Comparison of ENCODE assay signal across 8 cellular contexts in the genomic region with DNA sequence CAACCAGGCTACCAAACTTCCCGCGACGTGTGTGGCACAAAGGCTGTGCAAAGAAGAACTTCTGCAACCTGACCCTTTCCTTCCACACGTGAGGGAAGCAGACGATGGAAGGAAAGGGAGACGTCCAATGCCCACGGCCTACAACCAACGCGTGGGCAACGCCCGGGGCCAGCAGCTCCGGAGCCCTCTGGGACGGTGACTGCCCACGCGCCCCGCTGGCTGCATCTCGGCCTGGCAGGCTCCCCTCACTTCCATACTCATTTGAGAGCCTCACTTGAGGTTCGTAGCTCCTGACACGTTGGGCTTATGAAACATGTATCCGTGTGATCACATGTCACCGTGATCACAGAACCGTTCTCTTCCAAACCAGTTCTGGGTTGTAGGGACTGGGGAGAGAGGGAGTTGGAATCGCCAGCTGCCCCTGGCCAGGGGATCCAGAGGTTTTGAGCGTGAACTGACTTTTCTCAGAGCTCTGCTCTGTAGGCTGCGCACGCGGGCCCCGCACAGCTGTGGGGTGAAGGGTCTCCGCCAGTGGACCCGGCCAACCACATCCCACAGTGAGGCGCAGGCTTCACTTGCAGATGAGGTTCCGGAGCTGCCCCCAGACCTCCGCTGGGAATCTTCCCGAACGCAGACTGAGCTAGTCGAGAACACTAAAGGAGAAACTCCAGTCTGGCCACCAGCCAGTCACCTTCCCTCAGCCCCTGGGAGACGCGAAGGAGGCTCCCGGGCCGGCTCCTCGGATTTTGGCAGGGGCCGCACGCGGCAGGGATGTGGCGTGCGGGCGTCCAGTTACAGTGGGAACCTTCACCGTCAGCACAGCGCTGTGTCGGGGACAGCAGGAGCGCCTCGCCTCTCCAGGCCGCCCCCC. TPM values are rescaled to one million over a fixed set of nuclear protein-coding genes. Genes with fewer than 3 reads are reported as not detected.
DNase-seq lines count a peak whose midpoint lies in the region; ATAC-seq and TF ChIP-seq lines count a peak whose summit lies in the region.

No MANE protein-coding gene starts in this region.

- TF ChIP-seq CTCF in HFFc6 (IDR thresholded peaks at IDR 0.05) (no peak), gastrocnemius medialis (IDR thresholded peaks at IDR 0.05 in 4 of 5, conservative IDR thresholded peaks at IDR 0.05 in 1 of 5) (no peak), GM10266 (IDR thresholded peaks at IDR 0.05; ENCODE audit: control insufficient read depth, insufficient read depth, low read depth, missing control alignments) (no peak)

- peaks cover 17 to 25% of the 10 kb centered on the region in 2 donors for H3K4me1 ChIP-seq in gastrocnemius medialis

- H3K27ac ChIP-seq in gastrocnemius medialis = peak overlapping the region; percentile 77 to 88 (median 84)

- peaks cover 24% of the 10 kb centered on the region for H3K9me3 Mint-ChIP-seq in HFFc6
- H3K9me3 Mint-ChIP-seq in activated naive CD4-positive, alpha-beta T cell treated with anti-CD3 and anti-CD28 coated beads, Interleukin-2, amount 50 U/mL, for 72 hours = peaks cover 0 to 9% of the 10 kb centered on the region in 2 donors

- peak overlapping the region; percentile 75 for H3K4me3 Mint-ChIP-seq in HFFc6

- no peaks in the 10 kb centered on the region for H3K36me3 ChIP-seq in gastrocnemius medialis

- peak; percentile 1 to 11 for ATAC-seq in activated naive CD4-positive, alpha-beta T cell treated with anti-CD3 and anti-CD28 coated beads, Interleukin-2, amount 50 U/mL, for 72 hours
- no peak for ATAC-seq in gastrocnemius medialis
- no peak for ATAC-seq in GM21423 (IDR thresholded peaks at IDR 0.05; ENCODE audit: unreplicated experiment)

- H3K27me3 ChIP-seq in gastrocnemius medialis = peaks cover 3 to 8% (median 6%) of the 10 kb centered on the region in 3 donors

- TF ChIP-seq POLR2A in gastrocnemius medialis (IDR thresholded peaks at IDR 0.05) = peak; percentile 32 to 37

- peak overlapping the region; percentile 71 to 90 (median 78) for H3K4me3 ChIP-seq in gastrocnemius medialis

- DNase-seq in Ammon's horn (ENCODE audit: low spot score) (peak; percentile 8), HFFc6 (no peak), hepatic stellate cell (ENCODE audit: low spot score) (peak; percentile 77), gastrocnemius medialis (peak in 1 of 2 donors; percentile 39), NCI-H1092 (lab: John Stamatoyannopoulos, UW) (no peak), GM10266 (ENCODE audit: extremely low spot score) (no peak)
- no peak for DNase-seq in activated naive CD4-positive, alpha-beta T cell treated with anti-CD3 and anti-CD28 coated beads, Interleukin-2, amount 50 U/mL, for 72 hours (ENCODE audit: low spot score in 2 of 2)

- intact Hi-C loops in gastrocnemius medialis (cut with DNase I; ENCODE audit: low total_unique reads) = no loop called here

- H3K27me3 Mint-ChIP-seq in HFFc6 (ENCODE audit: insufficient read depth) = peaks cover 14% of the 10 kb centered on the region

- in situ Hi-C loops in gastrocnemius medialis (cut with MboI; ENCODE audit: low sequenced_read_pairs in 4 of 4) = no loop called here

- peaks cover 15% of the 10 kb centered on the region for H3K4me1 Mint-ChIP-seq in HFFc6 (ENCODE audit: low read depth)

- H3K9me3 ChIP-seq in gastrocnemius medialis = no peaks in the 10 kb centered on the region

- H3K27ac Mint-ChIP-seq in HFFc6 = peak overlapping the region; percentile 31
- peak overlapping the region in 1 of 2 donors; percentile 68 for H3K27ac Mint-ChIP-seq in activated naive CD4-positive, alpha-beta T cell treated with anti-CD3 and anti-CD28 coated beads, Interleukin-2, amount 50 U/mL, for 72 hours

- peaks cover 36% of the 10 kb centered on the region for H3K36me3 Mint-ChIP-seq in HFFc6 (ENCODE audit: low read depth)
- H3K36me3 Mint-ChIP-seq in activated naive CD4-positive, alpha-beta T cell treated with anti-CD3 and anti-CD28 coated beads, Interleukin-2, amount 50 U/mL, for 72 hours = peaks cover 22 to 25% of the 10 kb centered on the region in 2 donors

RNA-seq across cellular contexts. Expression of gene LMF1, which starts 1.0 kb away (rescaled TPM):
- total RNA-seq in HFFc6 (2021; fragmentation: NEBNext Ultra II Directional; extraction: Animal tissue kit (Norgen Biotek cat#: 25700)) = 10 to 100 TPM; 10.9 to 19.3 (median 14.2) TPM
- total RNA-seq in activated naive CD4-positive, alpha-beta T cell treated with anti-CD3 and anti-CD28 coated beads, Interleukin-2, amount 50 U/mL, for 72 hours = 10 to 100 TPM; 13.0 to 19.1 TPM
- 10 to 100 TPM in 2 of 4 donors, 1 to 10 TPM in 2; 7.7 to 15.8 (median 10.2) TPM for total RNA-seq in gastrocnemius medialis

RNA-seq across cellular contexts. Expression of gene SOX8, which starts 11.8 kb away (rescaled TPM):
- total RNA-seq in HFFc6 (2021; fragmentation: NEBNext Ultra II Directional; extraction: Animal tissue kit (Norgen Biotek cat#: 25700)) = under 1 TPM in 2 of 6 experiments, not detected in 4; 0.05 to 0.07 TPM
- total RNA-seq in activated naive CD4-positive, alpha-beta T cell treated with anti-CD3 and anti-CD28 coated beads, Interleukin-2, amount 50 U/mL, for 72 hours = 1 to 10 TPM in 1 of 2 donors, under 1 TPM in 1; 0.43 to 5.9 TPM
- under 1 TPM; 0.10 to 0.91 (median 0.33) TPM for total RNA-seq in gastrocnemius medialis

Comparison
In these comparisons a context has a peak if more than half of its experiments do, and no peak if none do; other contexts are left out.
1. DNase-seq: peak in Ammon's horn (single experiment) and hepatic stellate cell (single experiment); none in HFFc6 (single experiment), activated naive CD4-positive, alpha-beta T cell treated with anti-CD3 and anti-CD28 coated beads, Interleukin-2, amount 50 U/mL, for 72 hours (0 of 2), NCI-H1092 (single experiment) and GM10266 (single experiment).
2. ATAC-seq: peak in activated naive CD4-positive, alpha-beta T cell treated with anti-CD3 and anti-CD28 coated beads, Interleukin-2, amount 50 U/mL, for 72 hours (2 of 2); none in gastrocnemius medialis (0 of 2) and GM21423 (single experiment).